ENCODE assay signal across 16 cellular contexts in genomic region chr22:12601870-12602779, GRCh38.
DNase-seq lines count a peak whose midpoint lies in the region; ATAC-seq and TF ChIP-seq lines count a peak whose summit lies in the region.
"Had no signal": no experiment of that assay in that cellular context is flagged by ENCODE, and none has a peak within 500 bp of the region (broad histone marks: within the 10 kb centered on the region; RNA-seq: fewer than 3 reads in every experiment).

No MANE protein-coding gene starts in this region.

- H3K9me3 ChIP-seq in mucosa of descending colon: peaks cover 92% of the 10 kb centered on the region

- ATAC-seq in mucosa of descending colon: no peak

- peaks cover 7% of the 10 kb centered on the region for H3K36me3 Mint-ChIP-seq in progenitor cell of endocrine pancreas (ENCODE audit: insufficient read depth)

- peaks cover 76% of the 10 kb centered on the region for H3K9me3 Mint-ChIP-seq in progenitor cell of endocrine pancreas (ENCODE audit: low read depth)

- H3K4me1 Mint-ChIP-seq in progenitor cell of endocrine pancreas (ENCODE audit: low read depth): no peaks in the 10 kb centered on the region

- DNase-seq in AG09309 (ENCODE audit: low read depth): no peak
- DNase-seq in HT1080 (ENCODE audit: low read depth): peak; percentile 91
- DNase-seq in choroid plexus epithelial cell (ENCODE audit: low read depth): no peak
- peak; percentile 25 to 57 (median 38) for DNase-seq in mucosa of descending colon
- DNase-seq in globus pallidus (ENCODE audit: low spot score): no peak
- DNase-seq in cortex of kidney (lab: John Stamatoyannopoulos, UW): no peak
- DNase-seq in progenitor cell of endocrine pancreas (ENCODE audit: low spot score, unreplicated experiment): no peak
- no peak for DNase-seq in NCI-H1694 treated with DMSO at 0.1 percent for 48 hours (lab: John Stamatoyannopoulos, UW)
- DNase-seq: AML-193; hypothalamus; KG1; mesendoderm; NCI-H1930; NCI-H748 treated with DMSO at 0.1 percent for 48 hours; stimulated activated CD4-positive, alpha-beta T cell treated with anti-CD3 and anti-CD28 coated beads, Interleukin-1b, Interleukin-23, amount 100 ng/mL, for 48 hours had no signal

- no peaks in the 10 kb centered on the region for H3K27me3 Mint-ChIP-seq in progenitor cell of endocrine pancreas

- H3K4me3 ChIP-seq in AG09309 (ENCODE audit: control insufficient read depth, low read depth, low read length) (peak overlapping the region; percentile 1), choroid plexus epithelial cell (ENCODE audit: low read depth, low read length) (peak overlapping the region; percentile 26), mucosa of descending colon (no peak overlapping the region)
- H3K4me3 ChIP-seq: SK-N-MC had no signal

- intact Hi-C loops in mucosa of descending colon (cut with DNase I, micrococcal nuclease): no loop called here

- H3K4me3 Mint-ChIP-seq in progenitor cell of endocrine pancreas (ENCODE audit: low read depth): no peak overlapping the region

- no peaks in the 10 kb centered on the region for H3K36me3 ChIP-seq in mucosa of descending colon (ENCODE audit: low read depth)

- no peaks in the 10 kb centered on the region for H3K4me1 ChIP-seq in mucosa of descending colon (ENCODE audit: low read depth)

- no peak overlapping the region for H3K27ac Mint-ChIP-seq in progenitor cell of endocrine pancreas

- TF ChIP-seq CTCF in AG09309 (IDR thresholded peaks at IDR 0.05; ENCODE audit: control insufficient read depth, insufficient read depth, low read depth, low read length, missing control alignments) (no peak), choroid plexus epithelial cell (conservative IDR thresholded peaks at IDR 0.05; ENCODE audit: low read depth, low read length) (no peak), mucosa of descending colon (IDR thresholded peaks at IDR 0.05) (no peak), progenitor cell of endocrine pancreas (IDR thresholded peaks at IDR 0.05; ENCODE audit: unreplicated experiment) (no peak)

Comparison
In these comparisons a context has a peak if more than half of its experiments do, and no peak if none do; other contexts are left out.
1. DNase-seq: peak in HT1080 (single experiment) and mucosa of descending colon (3 of 3); none in AG09309 (single experiment), choroid plexus epithelial cell (single experiment), globus pallidus (single experiment), cortex of kidney (single experiment), progenitor cell of endocrine pancreas (single experiment) and NCI-H1694 treated with DMSO at 0.1 percent for 48 hours (single experiment).